ENCODE assay signal across 9 cellular contexts in the genomic region with DNA sequence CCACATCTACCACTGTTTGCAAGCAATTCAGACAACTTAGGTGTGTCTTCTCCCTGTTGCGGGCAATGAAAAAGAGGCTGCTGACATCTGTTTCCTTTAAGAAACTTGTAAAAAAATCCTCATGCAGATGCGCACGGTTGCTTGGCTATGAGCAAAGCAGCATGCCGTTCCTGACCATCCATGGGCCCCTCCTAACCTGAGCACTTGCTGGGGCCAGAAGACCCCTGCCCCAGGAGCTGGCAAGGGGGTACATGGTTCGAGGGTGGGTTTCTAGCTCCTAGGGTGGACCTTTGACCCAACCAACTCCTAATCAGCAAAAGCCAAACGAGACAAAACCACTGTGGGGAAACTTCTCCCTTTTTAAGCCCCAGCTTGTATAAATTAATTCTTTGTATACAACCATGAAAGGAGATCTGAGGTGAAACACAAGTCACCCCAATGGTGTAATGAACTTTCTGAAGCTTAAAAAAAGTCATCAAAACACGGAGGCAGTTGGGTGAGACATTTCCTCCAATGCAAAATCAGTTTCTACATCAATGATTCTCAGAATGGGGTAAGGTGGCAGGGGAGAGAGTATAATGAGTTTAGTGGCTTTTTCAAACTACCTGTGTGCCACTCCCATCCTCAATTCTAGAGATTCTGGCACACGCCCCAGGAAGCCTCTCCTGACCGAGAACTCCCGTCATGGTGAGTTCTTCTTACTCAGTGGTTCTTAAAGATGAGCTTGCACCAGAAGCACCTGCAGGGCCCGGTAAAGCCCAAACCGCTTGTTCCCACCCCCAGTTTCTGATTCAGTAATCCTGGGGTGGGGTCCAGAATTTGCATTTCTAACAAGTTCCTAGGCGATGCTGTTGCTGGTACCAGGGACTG. TPM values are rescaled to one million over a fixed set of nuclear protein-coding genes. Genes with fewer than 3 reads are reported as not detected.
A peak's percentile ranks its signal among the peaks of the same experiment; 100 is the strongest.
DNase-seq lines count a peak whose midpoint lies in the region; ATAC-seq and TF ChIP-seq lines count a peak whose summit lies in the region.
"Had no signal": no experiment of that assay in that cellular context is flagged by ENCODE, and none has a peak within 500 bp of the region (broad histone marks: within the 10 kb centered on the region; RNA-seq: fewer than 3 reads in every experiment).

No MANE protein-coding gene starts in this region.

- H3K27me3 ChIP-seq in left lung = peaks cover 0 to 28% of the 10 kb centered on the region in 2 donors

- no peak for TF ChIP-seq CTCF in left lung (IDR thresholded peaks at IDR 0.05)

- no peak overlapping the region for H3K27ac ChIP-seq in left lung

- H3K4me3 ChIP-seq in left lung = no peak overlapping the region

- peak overlapping the region; percentile 91 for H3K27ac Mint-ChIP-seq in activated CD4-positive, alpha-beta T cell treated with anti-CD3 and anti-CD28 coated beads, Interleukin-2, amount 10 ng/mL, durations not matched to agents 7 days and 5 days
- peak overlapping the region; percentile 93 for H3K27ac Mint-ChIP-seq in T-helper 1 cell treated with Interleukin-12 subunit alpha and Interleukin-12 subunit beta and Interleukin-4 antibody, amounts not matched to agents 30 μg/mL and 1 μg/mL, for 36 hours
- H3K27ac Mint-ChIP-seq in stimulated activated effector memory CD8-positive, alpha-beta T cell treated with anti-CD3 and anti-CD28 coated beads, Interleukin-12 subunit alpha, Interleukin-12 subunit beta, amount 100 ng/mL, for 72 hours = peak overlapping the region; percentile 24
- H3K27ac Mint-ChIP-seq: dendritic cell treated with granulocyte-macrophage colony-stimulating factor and Interleukin-4, amounts not matched to agents 40 ng/mL and 50 ng/mL, for 4 days had no signal

- H3K9me3 ChIP-seq in left lung = no peaks in the 10 kb centered on the region

- POLR2A ChIA-PET in activated CD4-positive, alpha-beta T cell treated with anti-CD3 and anti-CD28 coated beads, Interleukin-2, amount 10 ng/mL, durations not matched to agents 7 days and 5 days (lab: Charles Lee) = interaction anchor here (1.0 kb wide), 1 partner anchor 166 kb away, joined by 8 read pairs; no protein-coding TSS in a partner anchor

- peaks cover 3 to 12% of the 10 kb centered on the region in 2 donors for H3K4me1 ChIP-seq in left lung

- no peaks in the 10 kb centered on the region for H3K27me3 Mint-ChIP-seq in activated CD4-positive, alpha-beta T cell treated with anti-CD3 and anti-CD28 coated beads, Interleukin-2, amount 10 ng/mL, durations not matched to agents 7 days and 5 days
- H3K27me3 Mint-ChIP-seq in T-helper 1 cell treated with Interleukin-12 subunit alpha and Interleukin-12 subunit beta and Interleukin-4 antibody, amounts not matched to agents 30 μg/mL and 1 μg/mL, for 36 hours (ENCODE audit: low read depth) = no peaks in the 10 kb centered on the region

- peak; percentile 50 for ATAC-seq in HG02943 (IDR thresholded peaks at IDR 0.05; ENCODE audit: low read depth, unreplicated experiment)
- ATAC-seq in stimulated activated effector memory CD8-positive, alpha-beta T cell treated with anti-CD3 and anti-CD28 coated beads, Interleukin-12 subunit alpha, Interleukin-12 subunit beta, amount 100 ng/mL, for 72 hours = peak; percentile 76
- no peak for ATAC-seq in left lung

- intact Hi-C loops in head of caudate nucleus (cut with DNase I) (no loop called here), left lung (cut with DNase I) (no loop called here)

- DNase-seq in activated CD4-positive, alpha-beta T cell treated with anti-CD3 and anti-CD28 coated beads, Interleukin-2, amount 10 ng/mL, durations not matched to agents 7 days and 5 days = peak; percentile 63
- no peak for DNase-seq in activated CD4-positive, alpha-beta T cell treated with anti-CD3 and anti-CD28 coated beads for 4 hours
- no peak for DNase-seq in stimulated activated effector memory CD8-positive, alpha-beta T cell treated with anti-CD3 and anti-CD28 coated beads, Interleukin-12 subunit alpha, Interleukin-12 subunit beta, amount 100 ng/mL, for 72 hours (ENCODE audit: low spot score in 2 of 2)
- DNase-seq in head of caudate nucleus = no peak
- DNase-seq in DMS114 treated with DMSO at 0.1 percent for 48 hours (lab: John Stamatoyannopoulos, UW; ENCODE audit: unreplicated experiment) = no peak
- no peak for DNase-seq in left lung

- H3K36me3 ChIP-seq in left lung = no peaks in the 10 kb centered on the region

- H3K4me3 Mint-ChIP-seq in activated CD4-positive, alpha-beta T cell treated with anti-CD3 and anti-CD28 coated beads, Interleukin-2, amount 10 ng/mL, durations not matched to agents 7 days and 5 days = peak overlapping the region; percentile 64
- H3K4me3 Mint-ChIP-seq in T-helper 1 cell treated with Interleukin-12 subunit alpha and Interleukin-12 subunit beta and Interleukin-4 antibody, amounts not matched to agents 30 μg/mL and 1 μg/mL, for 36 hours = peak overlapping the region; percentile 76
- H3K4me3 Mint-ChIP-seq in stimulated activated effector memory CD8-positive, alpha-beta T cell treated with anti-CD3 and anti-CD28 coated beads, Interleukin-12 subunit alpha, Interleukin-12 subunit beta, amount 100 ng/mL, for 72 hours = peak overlapping the region; percentile 64
- H3K4me3 Mint-ChIP-seq: dendritic cell treated with granulocyte-macrophage colony-stimulating factor and Interleukin-4, amounts not matched to agents 40 ng/mL and 50 ng/mL, for 4 days had no signal

- H3K4me1 Mint-ChIP-seq in activated CD4-positive, alpha-beta T cell treated with anti-CD3 and anti-CD28 coated beads, Interleukin-2, amount 10 ng/mL, durations not matched to agents 7 days and 5 days = peaks cover 73% of the 10 kb centered on the region
- peaks cover 61% of the 10 kb centered on the region for H3K4me1 Mint-ChIP-seq in T-helper 1 cell treated with Interleukin-12 subunit alpha and Interleukin-12 subunit beta and Interleukin-4 antibody, amounts not matched to agents 30 μg/mL and 1 μg/mL, for 36 hours (ENCODE audit: low read depth)
- peaks cover 31% of the 10 kb centered on the region for H3K4me1 Mint-ChIP-seq in stimulated activated effector memory CD8-positive, alpha-beta T cell treated with anti-CD3 and anti-CD28 coated beads, Interleukin-12 subunit alpha, Interleukin-12 subunit beta, amount 100 ng/mL, for 72 hours

- H3K36me3 Mint-ChIP-seq in activated CD4-positive, alpha-beta T cell treated with anti-CD3 and anti-CD28 coated beads, Interleukin-2, amount 10 ng/mL, durations not matched to agents 7 days and 5 days (ENCODE audit: low read depth) = peaks cover 13% of the 10 kb centered on the region
- peaks cover 13% of the 10 kb centered on the region for H3K36me3 Mint-ChIP-seq in T-helper 1 cell treated with Interleukin-12 subunit alpha and Interleukin-12 subunit beta and Interleukin-4 antibody, amounts not matched to agents 30 μg/mL and 1 μg/mL, for 36 hours (ENCODE audit: low read depth)
- H3K36me3 Mint-ChIP-seq in stimulated activated effector memory CD8-positive, alpha-beta T cell treated with anti-CD3 and anti-CD28 coated beads, Interleukin-12 subunit alpha, Interleukin-12 subunit beta, amount 100 ng/mL, for 72 hours = no peaks in the 10 kb centered on the region

- peaks cover 4% of the 10 kb centered on the region for H3K9me3 Mint-ChIP-seq in activated CD4-positive, alpha-beta T cell treated with anti-CD3 and anti-CD28 coated beads, Interleukin-2, amount 10 ng/mL, durations not matched to agents 7 days and 5 days
- H3K9me3 Mint-ChIP-seq in T-helper 1 cell treated with Interleukin-12 subunit alpha and Interleukin-12 subunit beta and Interleukin-4 antibody, amounts not matched to agents 30 μg/mL and 1 μg/mL, for 36 hours = peaks cover 5% of the 10 kb centered on the region
- no peaks in the 10 kb centered on the region for H3K9me3 Mint-ChIP-seq in stimulated activated effector memory CD8-positive, alpha-beta T cell treated with anti-CD3 and anti-CD28 coated beads, Interleukin-12 subunit alpha, Interleukin-12 subunit beta, amount 100 ng/mL, for 72 hours
- H3K9me3 Mint-ChIP-seq: dendritic cell treated with granulocyte-macrophage colony-stimulating factor and Interleukin-4, amounts not matched to agents 40 ng/mL and 50 ng/mL, for 4 days had no signal

- CTCF ChIA-PET in activated CD4-positive, alpha-beta T cell treated with anti-CD3 and anti-CD28 coated beads, Interleukin-2, amount 10 ng/mL, durations not matched to agents 7 days and 5 days (lab: Charles Lee) = interaction anchor here (0.6 to 2.5 kb wide), 6 partner anchors 9 to 230 kb away, joined by 3 to 21 read pairs (median 4); no protein-coding TSS in a partner anchor

RNA-seq across cellular contexts. Expression of gene CPN2, which starts 44.1 kb away (rescaled TPM):
- not detected for total RNA-seq in activated CD4-positive, alpha-beta T cell treated with anti-CD3 and anti-CD28 coated beads, Interleukin-2, amount 10 ng/mL, durations not matched to agents 7 days and 5 days
- total RNA-seq in left lung = not detected

Comparison
In these comparisons a context has a peak if more than half of its experiments do, and no peak if none do; other contexts are left out.
1. H3K27ac Mint-ChIP-seq: peak in every context shown above with its lines; median percentile 93 in T-helper 1 cell treated with Interleukin-12 subunit alpha and Interleukin-12 subunit beta and Interleukin-4 antibody, amounts not matched to agents 30 μg/mL and 1 μg/mL, for 36 hours; 91 in activated CD4-positive, alpha-beta T cell treated with anti-CD3 and anti-CD28 coated beads, Interleukin-2, amount 10 ng/mL, durations not matched to agents 7 days and 5 days; 24 in stimulated activated effector memory CD8-positive, alpha-beta T cell treated with anti-CD3 and anti-CD28 coated beads, Interleukin-12 subunit alpha, Interleukin-12 subunit beta, amount 100 ng/mL, for 72 hours.